8 cellular contexts compared by ENCODE assay signal in genomic region chr15:52005748-52006701, GRCh38. TPM values are rescaled to one million over a fixed set of nuclear protein-coding genes. Genes with fewer than 3 reads are reported as not detected.
DNase-seq lines count a peak whose midpoint lies in the region; ATAC-seq and TF ChIP-seq lines count a peak whose summit lies in the region.

No MANE protein-coding gene starts in this region.

- H2AFZ ChIP-seq in ACC112 (ENCODE audit: low read length, unreplicated experiment): peak overlapping the region; percentile 29

- no peaks in the 10 kb centered on the region for H3K27me3 Mint-ChIP-seq in activated naive CD4-positive, alpha-beta T cell treated with anti-CD3 and anti-CD28 coated beads, Interleukin-2, amount 50 U/mL, for 24 hours

- H3K36me3 Mint-ChIP-seq in activated naive CD4-positive, alpha-beta T cell treated with anti-CD3 and anti-CD28 coated beads, Interleukin-2, amount 50 U/mL, for 24 hours: peaks cover 1% of the 10 kb centered on the region

- H3K4me3 ChIP-seq in ACC112 (ENCODE audit: low read depth, low read length) (no peak overlapping the region), spleen (no peak overlapping the region), SJCRH30 (no peak overlapping the region), ovary (no peak overlapping the region)

- no peak for DNase-seq in spleen
- no peak for DNase-seq in epidermal melanocyte (ENCODE audit: insufficient read length, low spot score)
- no peak for DNase-seq in SJCRH30
- no peak for DNase-seq in ovary

- no peaks in the 10 kb centered on the region for H3K79me2 ChIP-seq in ACC112 (ENCODE audit: control insufficient read depth, insufficient read depth, low read length, unreplicated experiment)

- H3K9me3 ChIP-seq in spleen (peaks cover 0 to 4% (median 0%) of the 10 kb centered on the region in 8 donors), SJCRH30 (replicated peaks) (no peaks in the 10 kb centered on the region), ovary (no peaks in the 10 kb centered on the region)

- peaks cover 22% of the 10 kb centered on the region for H3K4me1 ChIP-seq in ACC112 (ENCODE audit: control insufficient read depth, insufficient read depth, low read length, unreplicated experiment)
- H3K4me1 ChIP-seq in spleen: peaks cover 12 to 41% (median 26%) of the 10 kb centered on the region in 6 donors
- peaks cover 4% of the 10 kb centered on the region for H3K4me1 ChIP-seq in SJCRH30
- H3K4me1 ChIP-seq in ovary (ENCODE audit: insufficient read depth): peaks cover 3% of the 10 kb centered on the region

- no peak for TF ChIP-seq EP300 in ovary (IDR thresholded peaks at IDR 0.05)

- no peaks in the 10 kb centered on the region for H3K36me3 ChIP-seq in ACC112 (ENCODE audit: insufficient read depth, low read length)
- H3K36me3 ChIP-seq in spleen: no peaks in the 10 kb centered on the region
- H3K36me3 ChIP-seq in SJCRH30: no peaks in the 10 kb centered on the region
- H3K36me3 ChIP-seq in ovary: no peaks in the 10 kb centered on the region

- H3K27me3 ChIP-seq in ACC112 (ENCODE audit: insufficient read depth, low read length) (no peaks in the 10 kb centered on the region), spleen (replicated peaks in 1 of 7) (no peaks in the 10 kb centered on the region), SJCRH30 (no peaks in the 10 kb centered on the region), ovary (no peaks in the 10 kb centered on the region)

- TF ChIP-seq POLR2A in spleen (IDR thresholded peaks at IDR 0.05): no peak
- no peak for TF ChIP-seq POLR2A in ovary (IDR thresholded peaks at IDR 0.05)

- H3K9me3 Mint-ChIP-seq in activated naive CD4-positive, alpha-beta T cell treated with anti-CD3 and anti-CD28 coated beads, Interleukin-2, amount 50 U/mL, for 24 hours: no peaks in the 10 kb centered on the region

- ATAC-seq in GM19035 (IDR thresholded peaks at IDR 0.05; ENCODE audit: unreplicated experiment) (peak; percentile 80), HG03135 (IDR thresholded peaks at IDR 0.05; ENCODE audit: unreplicated experiment) (peak; percentile 62)

- no peak for TF ChIP-seq CTCF in spleen (IDR thresholded peaks at IDR 0.05 in 8 of 11, conservative IDR thresholded peaks at IDR 0.05 in 3 of 11)
- no peak for TF ChIP-seq CTCF in ovary (IDR thresholded peaks at IDR 0.05)

- H3K4me3 Mint-ChIP-seq in activated naive CD4-positive, alpha-beta T cell treated with anti-CD3 and anti-CD28 coated beads, Interleukin-2, amount 50 U/mL, for 24 hours: no peak overlapping the region

- H3K27ac Mint-ChIP-seq in activated naive CD4-positive, alpha-beta T cell treated with anti-CD3 and anti-CD28 coated beads, Interleukin-2, amount 50 U/mL, for 24 hours: peak overlapping the region; percentile 46

- intact Hi-C loops in spleen (cut with DNase I; ENCODE audit: low total_unique reads) (no loop called here), ovary (cut with DNase I) (no loop called here)

- 49 to 72% (median 60%) methylated on average over 5 of the region's 5 CpGs for WGBS in spleen, 5 donors
- WGBS in ovary, 3 donors: 86 to 88% (median 86%) methylated on average over 5 of the region's 5 CpGs

- peaks cover 30% of the 10 kb centered on the region for H3K4me1 Mint-ChIP-seq in activated naive CD4-positive, alpha-beta T cell treated with anti-CD3 and anti-CD28 coated beads, Interleukin-2, amount 50 U/mL, for 24 hours

- peak overlapping the region; percentile 48 for H3K27ac ChIP-seq in ACC112 (ENCODE audit: low read depth, low read length)
- peak overlapping the region; percentile 6 to 70 (median 51) for H3K27ac ChIP-seq in spleen
- H3K27ac ChIP-seq in SJCRH30: no peak overlapping the region
- H3K27ac ChIP-seq in ovary: no peak overlapping the region

RNA-seq across cellular contexts. Expression of gene MAPK6, which starts 13.0 kb away (rescaled TPM):
- 10 to 100 TPM; 17.9 to 28.3 (median 21.9) TPM for total RNA-seq in spleen
- polyA plus RNA-seq in spleen: 1 to 10 TPM; 3.9 to 7.7 (median 5.6) TPM
- 71.2 and 84.2 TPM in 2 replicates for total RNA-seq in SJCRH30 (2014; rRNA removed; shearing (Covaris generic))
- 10 to 100 TPM; 17.6 to 24.5 (median 21.5) TPM for total RNA-seq in ovary
- polyA plus RNA-seq in ovary: 10 to 100 TPM in 1 of 2 donors, 1 to 10 TPM in 1; 5.9 to 11.6 TPM

RNA-seq across cellular contexts. Expression of gene LEO1, which starts 34.4 kb away (rescaled TPM):
- total RNA-seq in spleen (10 to 100 TPM; 15.2 to 19.5 (median 17.1) TPM), ovary (10 to 100 TPM in 3 of 7 donors, 1 to 10 TPM in 4; 6.8 to 12.4 (median 9.6) TPM)
- polyA plus RNA-seq in spleen (10 to 100 TPM in 1 of 3 donors, 1 to 10 TPM in 2; 7.6 to 10.4 (median 8.7) TPM), ovary (10 to 100 TPM in 1 of 2 donors, 1 to 10 TPM in 1; 8.0 to 22.5 TPM)
- total RNA-seq in SJCRH30 (2014; rRNA removed; shearing (Covaris generic)): 61.7 and 65.3 TPM in 2 replicates

Comparison
In these comparisons a context has a peak if more than half of its experiments do, and no peak if none do; other contexts are left out.
1. H3K27ac ChIP-seq: peak in ACC112 (single experiment) and spleen (8 of 8); none in SJCRH30 (single experiment) and ovary (0 of 2).